Comparison of ENCODE assay signal across 20 cellular contexts in the genomic region with DNA sequence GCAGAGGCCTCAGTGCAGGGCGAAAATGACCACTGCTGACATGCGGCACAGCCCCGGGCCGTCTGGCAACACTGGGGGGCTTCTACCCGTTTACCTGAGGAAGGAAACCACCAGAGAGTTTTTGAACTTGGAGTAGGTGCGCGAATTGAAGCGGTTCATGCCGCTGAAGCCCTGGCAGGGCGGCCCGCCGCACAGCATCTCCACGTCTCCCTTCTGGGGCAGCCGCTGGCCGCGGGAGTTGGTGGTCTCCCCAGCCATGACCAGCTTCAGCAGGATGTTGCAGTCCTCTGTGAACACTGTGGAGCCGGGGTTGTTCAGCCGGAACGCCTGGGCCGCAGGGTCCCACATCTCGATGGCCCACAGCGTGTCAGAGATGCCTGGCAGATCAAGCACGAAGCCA. TPM values are rescaled to one million over a fixed set of nuclear protein-coding genes. Genes with fewer than 3 reads are reported as not detected.
DNase-seq lines count a peak whose midpoint lies in the region; ATAC-seq and TF ChIP-seq lines count a peak whose summit lies in the region.
"Had no signal": no experiment of that assay in that cellular context is flagged by ENCODE, and none has a peak within 500 bp of the region (broad histone marks: within the 10 kb centered on the region; RNA-seq: fewer than 3 reads in every experiment).

No MANE protein-coding gene starts in this region.

- H3K9me3 ChIP-seq in Caco-2, result no peaks in the 10 kb centered on the region
- H3K9me3 ChIP-seq: BE2C had no signal

- H3K36me3 ChIP-seq in Caco-2 (ENCODE audit: control insufficient read depth, insufficient read depth, low read length), result no peaks in the 10 kb centered on the region; the same call in 1 of the 2 replicates

- no peak overlapping the region for H3K4me3 Mint-ChIP-seq in activated naive CD4-positive, alpha-beta T cell treated with anti-CD3 and anti-CD28 coated beads, Interleukin-2, amount 10 ng/mL, durations not matched to agents 7 days and 5 days
- H3K4me3 Mint-ChIP-seq in effector memory CD8-positive, alpha-beta T cell, result no peak overlapping the region
- no peak overlapping the region for H3K4me3 Mint-ChIP-seq in Caco-2 (ENCODE audit: unreplicated experiment)
- H3K4me3 Mint-ChIP-seq: CD4-positive, CD25-positive, alpha-beta regulatory T cell had no signal

- no peaks in the 10 kb centered on the region for H3K9me3 Mint-ChIP-seq in activated naive CD4-positive, alpha-beta T cell treated with anti-CD3 and anti-CD28 coated beads, Interleukin-2, amount 10 ng/mL, durations not matched to agents 7 days and 5 days
- H3K9me3 Mint-ChIP-seq in effector memory CD8-positive, alpha-beta T cell, result no peaks in the 10 kb centered on the region
- H3K9me3 Mint-ChIP-seq in Caco-2 (ENCODE audit: unreplicated experiment), result no peaks in the 10 kb centered on the region

- no peaks in the 10 kb centered on the region for H3K27me3 ChIP-seq in Caco-2 (replicated peaks; ENCODE audit: control insufficient read depth, insufficient read depth, low read length)
- H3K27me3 ChIP-seq: BE2C had no signal

- CTCF ChIA-PET in activated naive CD4-positive, alpha-beta T cell treated with anti-CD3 and anti-CD28 coated beads, Interleukin-2, amount 10 ng/mL, durations not matched to agents 7 days and 5 days (lab: Charles Lee), result interaction anchor here (1.7 kb wide), 1 partner anchor 27 kb away, joined by 4 read pairs; no protein-coding TSS in a partner anchor
- CTCF ChIA-PET in Caco-2 (lab: Charles Lee), result no interaction called here

- H3K4me1 ChIP-seq in Caco-2, result no peaks in the 10 kb centered on the region
- H3K4me1 ChIP-seq: BE2C had no signal

- DNase-seq in activated naive CD4-positive, alpha-beta T cell treated with anti-CD3 and anti-CD28 coated beads, Interleukin-2, amount 10 ng/mL, durations not matched to agents 7 days and 5 days, result no peak
- no peak for DNase-seq in activated naive CD4-positive, alpha-beta T cell treated with Interleukin-2 at 50 U/mL for 16 hours
- DNase-seq in effector memory CD8-positive, alpha-beta T cell, result no peak
- DNase-seq in NCI-H1092 (lab: John Stamatoyannopoulos, UW), result no peak
- DNase-seq in cortex of kidney (lab: John Stamatoyannopoulos, UW), result no peak
- no peak for DNase-seq in Caco-2
- DNase-seq: 8988T; ACHN; BE2C; CD4-positive, CD25-positive, alpha-beta regulatory T cell; DMS53; Karpas-422; NCI-H1105; NCI-H1436 treated with DMSO at 0.1 percent for 48 hours; NCI-H1930; NCI-H2107; NCI-H524; NCI-H774; SIG-M5 had no signal

- peak overlapping the region; percentile 62 for H3K27ac Mint-ChIP-seq in activated naive CD4-positive, alpha-beta T cell treated with anti-CD3 and anti-CD28 coated beads, Interleukin-2, amount 10 ng/mL, durations not matched to agents 7 days and 5 days
- peak overlapping the region; percentile 15 to 16 for H3K27ac Mint-ChIP-seq in effector memory CD8-positive, alpha-beta T cell
- H3K27ac Mint-ChIP-seq in Caco-2 (ENCODE audit: unreplicated experiment), result no peak overlapping the region

- intact Hi-C loops in Caco-2 (cut with micrococcal nuclease; ENCODE audit: unreplicated experiment), result no loop called here

- H3K36me3 Mint-ChIP-seq in activated naive CD4-positive, alpha-beta T cell treated with anti-CD3 and anti-CD28 coated beads, Interleukin-2, amount 10 ng/mL, durations not matched to agents 7 days and 5 days, result peaks cover 65% of the 10 kb centered on the region
- peaks cover 55% of the 10 kb centered on the region for H3K36me3 Mint-ChIP-seq in effector memory CD8-positive, alpha-beta T cell (ENCODE audit: insufficient read depth)
- peaks cover 72% of the 10 kb centered on the region for H3K36me3 Mint-ChIP-seq in Caco-2 (ENCODE audit: insufficient read depth, unreplicated experiment)

- POLR2A ChIA-PET in Caco-2 (lab: Charles Lee), result interaction anchor here (0.6 kb wide), 1 partner anchor 68 kb away, joined by 3 read pairs; no protein-coding TSS in a partner anchor

- ATAC-seq in effector memory CD8-positive, alpha-beta T cell (replicated peaks), result no peak

- H3K27me3 Mint-ChIP-seq in activated naive CD4-positive, alpha-beta T cell treated with anti-CD3 and anti-CD28 coated beads, Interleukin-2, amount 10 ng/mL, durations not matched to agents 7 days and 5 days, result no peaks in the 10 kb centered on the region
- no peaks in the 10 kb centered on the region for H3K27me3 Mint-ChIP-seq in effector memory CD8-positive, alpha-beta T cell
- H3K27me3 Mint-ChIP-seq in Caco-2 (ENCODE audit: insufficient read depth, unreplicated experiment), result no peaks in the 10 kb centered on the region
- H3K27me3 Mint-ChIP-seq: CD4-positive, CD25-positive, alpha-beta regulatory T cell had no signal

- no peak for TF ChIP-seq CTCF in Caco-2 (IDR thresholded peaks at IDR 0.05; ENCODE audit: insufficient read depth in 1 of 2, low read depth in 1 of 2, low read length in 1 of 2, severe bottlenecking in 1 of 2, unreplicated experiment in 1 of 2)

- H3K4me1 Mint-ChIP-seq in activated naive CD4-positive, alpha-beta T cell treated with anti-CD3 and anti-CD28 coated beads, Interleukin-2, amount 10 ng/mL, durations not matched to agents 7 days and 5 days, result peaks cover 38% of the 10 kb centered on the region
- peaks cover 12 to 29% of the 10 kb centered on the region in 2 donors for H3K4me1 Mint-ChIP-seq in effector memory CD8-positive, alpha-beta T cell (ENCODE audit: low read depth in 2 of 2)
- H3K4me1 Mint-ChIP-seq in Caco-2 (ENCODE audit: low read depth, unreplicated experiment), result no peaks in the 10 kb centered on the region

- H3K4me3 ChIP-seq in Caco-2 (ENCODE audit: low read depth, low read length), result no peak overlapping the region
- H3K4me3 ChIP-seq: SK-N-MC had no signal

- no TSS peak for BruUV-seq in Caco-2 (replicated peaks; lab: Mats Ljungman, UMichigan)

RNA-seq across cellular contexts. Expression of a gene that starts 20.3 kb away (rescaled TPM):
- total RNA-seq in Caco-2 (2022), result 214 and 229 TPM in 2 replicates

RNA-seq across cellular contexts. Expression of a gene that starts 28.5 kb away (rescaled TPM):
- total RNA-seq in Caco-2 (2022), result 18.4 and 18.6 TPM in 2 replicates

RNA-seq across cellular contexts. Expression of a gene that starts 33.8 kb away (rescaled TPM):
- total RNA-seq in Caco-2 (2022), result 61.0 and 62.8 TPM in 2 replicates

RNA-seq across cellular contexts. Expression of a gene that starts 37.5 kb away (rescaled TPM):
- 0.23 and 0.49 TPM in 2 replicates for total RNA-seq in Caco-2 (2022)

RNA-seq across cellular contexts. Expression of a gene that starts 53.8 kb away (rescaled TPM):
- total RNA-seq in Caco-2 (2022), result 3.6 and 6.2 TPM in 2 replicates
